Comparison of ENCODE assay signal across 1 cellular context in genomic region chr1:111755321-111756123, GRCh38.
TF ChIP-seq lines count a peak whose summit lies in the region.

Gene DDX20 (plus strand): TSS chr1:111755901. CDS start chr1:111755925, 24 bp downstream.

TF ChIP-seq in IMR-90, 13 proteins besides CTCF, POLR2A, EP300 and RAD21 (continued from another document):
- peak; percentile 72 for TF ChIP-seq SMC3 (IDR thresholded peaks at IDR 0.05; ENCODE audit: low read depth, low read length)
